ENCODE assay signal across 13 cellular contexts in the genomic region with DNA sequence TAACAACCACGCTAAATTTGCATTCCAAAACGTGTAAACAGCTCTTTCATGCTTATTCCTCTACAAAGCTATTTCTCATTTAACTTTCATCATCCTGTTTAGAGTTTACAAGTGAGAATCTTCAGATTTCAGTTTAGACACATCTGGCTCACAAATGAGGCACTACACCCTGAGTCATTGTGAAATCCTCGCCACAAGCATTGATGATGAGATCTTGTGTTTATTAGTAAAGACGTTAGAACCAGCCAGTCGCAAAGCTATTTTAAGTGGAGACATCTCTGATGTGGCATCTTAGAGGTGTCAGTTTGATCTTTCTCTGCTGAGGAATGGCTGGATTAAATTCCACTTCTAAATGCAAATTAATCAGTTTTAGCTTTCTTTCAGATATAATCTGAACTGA. TPM values are rescaled to one million over a fixed set of nuclear protein-coding genes. Genes with fewer than 3 reads are reported as not detected.
DNase-seq lines count a peak whose midpoint lies in the region; ATAC-seq, FAIRE-seq and TF ChIP-seq lines count a peak whose summit lies in the region.
"Had no signal": no experiment of that assay in that cellular context is flagged by ENCODE, and none has a peak within 500 bp of the region (broad histone marks: within the 10 kb centered on the region; RNA-seq: fewer than 3 reads in every experiment).

No MANE protein-coding gene starts in this region.

- CTCF ChIA-PET in activated CD8-positive, alpha-beta memory T cell treated with anti-CD3 and anti-CD28 coated beads, Interleukin-2, amount 10 ng/mL, durations not matched to agents 7 days and 5 days (lab: Charles Lee): no interaction called here
- CTCF ChIA-PET in GM12878 (lab: Yijun Ruan, JAX): interaction anchor here (0.7 to 1.2 kb wide), 3 partner anchors 9 to 90 kb away, joined by 3 read pairs; no protein-coding TSS in a partner anchor
- CTCF ChIA-PET in naive thymus-derived CD4-positive, alpha-beta T cell (lab: Charles Lee): interaction anchor here (0.9 to 1.1 kb wide), 2 partner anchors 9 to 28 kb away, joined by 3 read pairs; no protein-coding TSS in a partner anchor

- 6% methylated on average over 5 of the region's 5 CpGs for WGBS in GM12878 (ENCODE audit: insufficient coverage, insufficient replicate concordance, low lambda C conversion rate, missing lambda C conversion rate)
- WGBS in smooth muscle cell (ENCODE audit: low lambda C conversion rate): 17% methylated on average over 5 of the region's 5 CpGs

- SMC1A ChIA-PET in GM12878 (lab: Charles Lee; ENCODE audit: uncharacterized antibody, unreplicated experiment): interaction anchor here (0.6 to 1.4 kb wide), 2 partner anchors 46 to 134 kb away, joined by 3 read pairs; no protein-coding TSS in a partner anchor

- H3K9me3 ChIP-seq in GM12878 (replicated peaks; ENCODE audit: control insufficient read depth, insufficient read depth, low read length) (no peaks in the 10 kb centered on the region), smooth muscle cell (replicated peaks; ENCODE audit: low read depth) (no peaks in the 10 kb centered on the region)
- H3K9me3 ChIP-seq in naive thymus-derived CD4-positive, alpha-beta T cell (ENCODE audit: control insufficient read depth in 2 of 3, low read length in 3 of 3): no peaks in the 10 kb centered on the region
- H3K9me3 ChIP-seq: esophagus muscularis mucosa had no signal

- ATAC-seq in activated CD8-positive, alpha-beta memory T cell treated with anti-CD3 and anti-CD28 coated beads, Interleukin-2, amount 10 ng/mL, durations not matched to agents 7 days and 5 days: peak; percentile 58
- ATAC-seq in GM12878: peak; percentile 66
- no peak for ATAC-seq in naive thymus-derived CD4-positive, alpha-beta T cell
- ATAC-seq: T-cell had no signal

- no peaks in the 10 kb centered on the region for H3K9me3 Mint-ChIP-seq in activated CD8-positive, alpha-beta memory T cell treated with anti-CD3 and anti-CD28 coated beads, Interleukin-2, amount 10 ng/mL, durations not matched to agents 7 days and 5 days (ENCODE audit: low read depth)
- H3K9me3 Mint-ChIP-seq in naive thymus-derived CD4-positive, alpha-beta T cell: peaks cover 0 to 5% (median 0%) of the 10 kb centered on the region in 11 donors
- H3K9me3 Mint-ChIP-seq: activated naive CD4-positive, alpha-beta T cell treated with anti-CD3 and anti-CD28 coated beads, Interleukin-2, amount 50 U/mL, for 24 hours; T-cell had no signal

- RAD21 ChIA-PET in GM12878 (lab: Charles Lee; ENCODE audit: unreplicated experiment): interaction anchor here (1.1 kb wide), 1 partner anchor 10 kb away, joined by 3 read pairs; no protein-coding TSS in a partner anchor

- H3K36me3 Mint-ChIP-seq in activated CD8-positive, alpha-beta memory T cell treated with anti-CD3 and anti-CD28 coated beads, Interleukin-2, amount 10 ng/mL, durations not matched to agents 7 days and 5 days: no peaks in the 10 kb centered on the region
- peaks cover 0 to 3% (median 0%) of the 10 kb centered on the region in 5 donors for H3K36me3 Mint-ChIP-seq in naive thymus-derived CD4-positive, alpha-beta T cell
- H3K36me3 Mint-ChIP-seq: activated naive CD4-positive, alpha-beta T cell treated with anti-CD3 and anti-CD28 coated beads, Interleukin-2, amount 50 U/mL, for 24 hours; T-cell had no signal

- no peak overlapping the region for H2AFZ ChIP-seq in GM12878 (ENCODE audit: control insufficient read depth, low read depth, low read length)
- no peak overlapping the region for H2AFZ ChIP-seq in smooth muscle cell (ENCODE audit: low read depth)

- TF ChIP-seq CTCF in GM12878 (IDR thresholded peaks at IDR 0.05 in 2 of 3, conservative IDR thresholded peaks at IDR 0.05 in 1 of 3; ENCODE audit: control insufficient read depth in 2 of 3, extremely low read depth in 1 of 3, insufficient read depth in 1 of 3, low read depth in 3 of 3, low read length in 3 of 3) (no peak), smooth muscle cell (IDR thresholded peaks at IDR 0.05; ENCODE audit: borderline replicate concordance, insufficient read depth, poor library complexity, severe bottlenecking) (no peak), brain microvascular endothelial cell (IDR thresholded peaks at IDR 0.05; ENCODE audit: low read depth, low read length, missing control alignments) (no peak)

- peaks cover 56% of the 10 kb centered on the region for H3K27me3 Mint-ChIP-seq in activated CD8-positive, alpha-beta memory T cell treated with anti-CD3 and anti-CD28 coated beads, Interleukin-2, amount 10 ng/mL, durations not matched to agents 7 days and 5 days
- peaks cover 18 to 53% (median 29%) of the 10 kb centered on the region in 5 donors for H3K27me3 Mint-ChIP-seq in naive thymus-derived CD4-positive, alpha-beta T cell

- H3K27me3 ChIP-seq in GM12878 (replicated peaks in 1 of 2; ENCODE audit: control insufficient read depth in 2 of 2, insufficient read depth in 2 of 2, low read length in 1 of 2) (peaks cover 0 to 2% of the 10 kb centered on the region in 2 experiments; a peak in 1 of 4 replicates), smooth muscle cell (ENCODE audit: low read depth) (peaks cover 27% of the 10 kb centered on the region), brain microvascular endothelial cell (replicated peaks) (peaks cover 2% of the 10 kb centered on the region)
- peaks cover 0 to 3% of the 10 kb centered on the region in 2 donors for H3K27me3 ChIP-seq in naive thymus-derived CD4-positive, alpha-beta T cell (ENCODE audit: control insufficient read depth in 2 of 2, insufficient read depth in 2 of 2, low read length in 2 of 2)

- TF ChIP-seq EP300 in GM12878 (IDR thresholded peaks at IDR 0.05; ENCODE audit: borderline replicate concordance in 1 of 2, control insufficient read depth in 1 of 2, low read depth in 2 of 2, low read length in 2 of 2): no peak

- no peak overlapping the region for H3K4me3 ChIP-seq in GM12878
- no peak overlapping the region for H3K4me3 ChIP-seq in smooth muscle cell
- H3K4me3 ChIP-seq in brain microvascular endothelial cell (ENCODE audit: low read depth, low read length): no peak overlapping the region
- H3K4me3 ChIP-seq in naive thymus-derived CD4-positive, alpha-beta T cell (ENCODE audit: low read length): no peak overlapping the region
- H3K4me3 ChIP-seq: esophagus muscularis mucosa had no signal

- intact Hi-C loops in GM12878 (cut with micrococcal nuclease; ENCODE audit: unreplicated experiment): no loop called here
- intact Hi-C loops in naive thymus-derived CD4-positive, alpha-beta T cell (cut with micrococcal nuclease): no loop called here

- in situ Hi-C loops in GM12878 (cut with MboI) (no loop called here), brain microvascular endothelial cell (cut with HindIII; ENCODE audit: low pct_ligation_motif_present, low sequenced_read_pairs) (no loop called here)

- BruUV-seq in GM12878 (replicated peaks; lab: Mats Ljungman, UMichigan): no TSS peak

- no peak for TF ChIP-seq POLR2A in GM12878 (IDR thresholded peaks at IDR 0.05; ENCODE audit: low read depth, low read length)

- no peak overlapping the region for H3K4me2 ChIP-seq in GM12878 (ENCODE audit: control insufficient read depth, insufficient read depth)
- H3K4me2 ChIP-seq in smooth muscle cell: peak overlapping the region; percentile 16

- no peaks in the 10 kb centered on the region for H3K79me2 ChIP-seq in GM12878 (ENCODE audit: control insufficient read depth, insufficient read depth, low read length)
- H3K79me2 ChIP-seq in smooth muscle cell (ENCODE audit: low read depth): no peaks in the 10 kb centered on the region

- FAIRE-seq in GM12878 (lab: Jason Lieb, UNC): no peak

- H3K4me3 Mint-ChIP-seq in activated CD8-positive, alpha-beta memory T cell treated with anti-CD3 and anti-CD28 coated beads, Interleukin-2, amount 10 ng/mL, durations not matched to agents 7 days and 5 days: no peak overlapping the region
- no peak overlapping the region for H3K4me3 Mint-ChIP-seq in naive thymus-derived CD4-positive, alpha-beta T cell
- H3K4me3 Mint-ChIP-seq: activated naive CD4-positive, alpha-beta T cell treated with anti-CD3 and anti-CD28 coated beads, Interleukin-2, amount 50 U/mL, for 24 hours; T-cell had no signal

- no peak overlapping the region for H3K27ac Mint-ChIP-seq in activated CD8-positive, alpha-beta memory T cell treated with anti-CD3 and anti-CD28 coated beads, Interleukin-2, amount 10 ng/mL, durations not matched to agents 7 days and 5 days
- H3K27ac Mint-ChIP-seq in naive thymus-derived CD4-positive, alpha-beta T cell: no peak overlapping the region
- H3K27ac Mint-ChIP-seq: activated naive CD4-positive, alpha-beta T cell treated with anti-CD3 and anti-CD28 coated beads, Interleukin-2, amount 50 U/mL, for 24 hours; T-cell had no signal

- no peaks in the 10 kb centered on the region for H3K4me1 ChIP-seq in GM12878 (ENCODE audit: control insufficient read depth, insufficient read depth, low read length)
- H3K4me1 ChIP-seq in smooth muscle cell (ENCODE audit: low read depth): no peaks in the 10 kb centered on the region
- no peaks in the 10 kb centered on the region for H3K4me1 ChIP-seq in naive thymus-derived CD4-positive, alpha-beta T cell (ENCODE audit: control insufficient read depth in 2 of 2, insufficient read depth in 2 of 2, low read length in 2 of 2)
- H3K4me1 ChIP-seq: esophagus muscularis mucosa had no signal

- POLR2A ChIA-PET in GM12878 (lab: Charles Lee): no interaction called here
- POLR2A ChIA-PET in naive thymus-derived CD4-positive, alpha-beta T cell (lab: Charles Lee): interaction anchor here (1.0 kb wide), 1 partner anchor 9 kb away, joined by 3 read pairs; no protein-coding TSS in a partner anchor

- H3K36me3 ChIP-seq in GM12878 (ENCODE audit: control insufficient read depth in 2 of 2, insufficient read depth in 2 of 2, low read length in 1 of 2) (no peaks in the 10 kb centered on the region), smooth muscle cell (ENCODE audit: low read depth) (no peaks in the 10 kb centered on the region), brain microvascular endothelial cell (replicated peaks) (no peaks in the 10 kb centered on the region)
- H3K36me3 ChIP-seq in naive thymus-derived CD4-positive, alpha-beta T cell (ENCODE audit: control insufficient read depth in 2 of 3, insufficient read depth in 3 of 3, low read length in 3 of 3): no peaks in the 10 kb centered on the region
- H3K36me3 ChIP-seq: esophagus muscularis mucosa had no signal

- peaks cover 5% of the 10 kb centered on the region for H3K4me1 Mint-ChIP-seq in activated CD8-positive, alpha-beta memory T cell treated with anti-CD3 and anti-CD28 coated beads, Interleukin-2, amount 10 ng/mL, durations not matched to agents 7 days and 5 days
- H3K4me1 Mint-ChIP-seq in naive thymus-derived CD4-positive, alpha-beta T cell: peaks cover 0 to 11% (median 0%) of the 10 kb centered on the region in 7 donors

- TF ChIP-seq RAD21 in GM12878 (IDR thresholded peaks at IDR 0.05; ENCODE audit: insufficient read depth, low read depth, low read length): no peak

- H3K27ac ChIP-seq in GM12878 (ENCODE audit: control insufficient read depth, insufficient read depth): no peak overlapping the region
- no peak overlapping the region for H3K27ac ChIP-seq in smooth muscle cell (ENCODE audit: low read depth)
- no peak overlapping the region for H3K27ac ChIP-seq in brain microvascular endothelial cell
- H3K27ac ChIP-seq in naive thymus-derived CD4-positive, alpha-beta T cell (ENCODE audit: low read depth, low read length): no peak overlapping the region
- H3K27ac ChIP-seq: esophagus muscularis mucosa had no signal

- H4K20me1 ChIP-seq in GM12878 (ENCODE audit: control insufficient read depth, insufficient read depth) (no peaks in the 10 kb centered on the region), smooth muscle cell (ENCODE audit: low read depth) (no peaks in the 10 kb centered on the region)

- H3K9ac ChIP-seq in GM12878 (ENCODE audit: control insufficient read depth, insufficient read depth, low read length) (no peak overlapping the region), smooth muscle cell (ENCODE audit: low read depth) (no peak overlapping the region)

- no peak for DNase-seq in activated CD8-positive, alpha-beta memory T cell treated with anti-CD3 and anti-CD28 coated beads, Interleukin-2, amount 10 ng/mL, durations not matched to agents 7 days and 5 days
- DNase-seq in activated CD8-positive, alpha-beta memory T cell treated with anti-CD3 and anti-CD28 coated beads, Interleukin-2, amount 50 U/mL, for 48 hours: no peak
- DNase-seq in H4 (ENCODE audit: low spot score) (peak; percentile 30), GM12878 (ENCODE audit: low read depth, low spot score) (no peak), smooth muscle cell (lab: John Stamatoyannopoulos, UW; ENCODE audit: unreplicated experiment) (no peak), CD1c-positive myeloid dendritic cell (ENCODE audit: extremely low spot score) (no peak), brain microvascular endothelial cell (no peak)
- no peak for DNase-seq in naive thymus-derived CD4-positive, alpha-beta T cell
- DNase-seq: activated CD4-positive, alpha-beta T cell treated with anti-CD3 and anti-CD28 coated beads, Interleukin-2, amount 50 U/mL, for 48 hours; NCI-H1105 treated with DMSO at 0.1 percent for 48 hours; T-cell had no signal

- H3F3A ChIP-seq in smooth muscle cell (ENCODE audit: low read depth): no peaks in the 10 kb centered on the region

RNA-seq across cellular contexts. Expression of gene ISM1, which starts 8.3 kb away (rescaled TPM):
- under 1 TPM; 0.12 to 0.23 TPM for total RNA-seq in activated CD8-positive, alpha-beta memory T cell treated with anti-CD3 and anti-CD28 coated beads, Interleukin-2, amount 10 ng/mL, durations not matched to agents 7 days and 5 days
- total RNA-seq in H4 (2014; rRNA removed; shearing (Covaris generic)): 0.35 and 0.47 TPM in 2 replicates
- not detected in 2 replicates for total RNA-seq in GM12878 (2013; cell fraction: nucleolus; rRNA removed)
- total RNA-seq in GM12878 (2014; rRNA removed) (not detected in 2 replicates), GM12878 (2014; rRNA removed; fragmentation: Illumina TruSeq; extraction: Trizol) (not detected in 2 replicates), GM12878 (2021) (not detected in 2 replicates), smooth muscle cell (3.3 and 3.5 TPM in 2 replicates)
- not detected for polyA plus RNA-seq in GM12878 (2011; ENCODE audit: low read depth)
- polyA plus RNA-seq in GM12878 (2011; rRNA removed) (0.03 TPM in 1 of 2 replicates, not detected in the other), GM12878 (2014; fragmentation: Illumina TruSeq; extraction: Trizol) (0.01 TPM in 1 of 2 replicates, not detected in the other), GM12878 (2014; fragmentation: Nextera tagmentation; extraction: Ambion mirVana) (not detected), GM12878 (2014; rRNA removed) (not detected in 2 replicates), GM12878 (2016; fragmentation: Nextera tagmentation; extraction: Ambion mirVana) (not detected), smooth muscle cell (2.2 and 2.6 TPM in 2 replicates)
- polyA plus RNA-seq in GM12878 (2011; cell fraction: cytosol; rRNA removed): 0.05 and 0.06 TPM in 2 replicates
- 0.04 TPM in 1 of 2 replicates, not detected in the other for polyA plus RNA-seq in GM12878 (2011; cell fraction: nucleus; rRNA removed)
- not detected in 2 replicates for polyA plus RNA-seq in GM12878 (2012)
- not detected in 2 replicates for polyA minus RNA-seq in GM12878 (2011; rRNA and poly(A)+ RNA removed)
- not detected in 2 replicates for polyA minus RNA-seq in GM12878 (2011; cell fraction: cytosol; rRNA and poly(A)+ RNA removed)
- 0.19 TPM in 1 of 2 replicates, not detected in the other for polyA minus RNA-seq in GM12878 (2011; cell fraction: nucleus; rRNA and poly(A)+ RNA removed)
- total RNA-seq in naive thymus-derived CD4-positive, alpha-beta T cell: 1 to 10 TPM; 2.3 to 3.2 (median 2.7) TPM
- polyA plus RNA-seq in naive thymus-derived CD4-positive, alpha-beta T cell: 1 to 10 TPM; 1.6 to 2.2 TPM
